Comparison of ENCODE assay signal across 26 cellular contexts in the genomic region with DNA sequence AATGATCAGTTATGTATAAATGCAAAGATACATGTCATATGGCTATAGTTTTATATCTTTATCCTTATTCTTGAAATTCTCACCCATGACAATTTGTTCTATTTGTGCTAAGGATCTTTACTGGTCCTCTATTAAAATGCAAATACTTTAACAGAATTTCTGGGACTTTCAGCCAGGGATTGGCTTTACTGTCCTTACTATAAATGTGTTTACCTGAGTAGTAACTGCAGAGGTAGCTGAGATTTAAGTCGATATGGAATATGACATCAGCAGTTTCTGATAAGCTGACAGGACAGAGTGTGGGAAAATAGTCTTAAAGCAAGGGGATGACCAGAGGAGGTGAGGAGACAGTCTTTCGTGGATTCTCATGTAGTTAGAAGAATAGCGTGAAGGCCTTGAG.
"Had no signal": no experiment of that assay in that cellular context is flagged by ENCODE, and none has a peak within 500 bp of the region (broad histone marks: within the 10 kb centered on the region; RNA-seq: fewer than 3 reads in every experiment).

No MANE protein-coding gene starts in this region.

- H3K4me2 ChIP-seq: PC-9 had no signal

- H3K4me1 ChIP-seq: SJCRH30 had no signal

- ATAC-seq: Panc1, Right ventricle myocardium inferior, SK-N-SH treated with all-trans-retinoic acid at 6 μM for 48 hours had no signal

- DNase-seq: Kasumi-1, MM.1S, MV-4-11, NCI-H1092, NCI-H1417 treated with DMSO at 0.1 percent for 48 hours, NCI-H1436 treated with DMSO at 0.1 percent for 48 hours, NCI-H1694 treated with DMSO at 0.1 percent for 48 hours, NCI-H187 treated with DMSO at 0.1 percent for 48 hours, NCI-H2029, NCI-H2081, NCI-H2171 treated with DMSO at 0.1 percent for 48 hours, NCI-H2227 treated with DMSO at 0.1 percent for 48 hours, NCI-H446, NCI-H510A treated with DMSO at 0.1 percent for 48 hours, NCI-H524 treated with DMSO at 0.1 percent for 48 hours, NCI-H774, PC-9, SHP77, SIG-M5, SJCRH30 had no signal

- H3K27me3 ChIP-seq: SJCRH30 had no signal

- H3K27ac ChIP-seq: PC-9, RWPE1, SJCRH30, SK-N-MC had no signal

- H3K9me3 ChIP-seq: SJCRH30 had no signal

- H3K36me3 ChIP-seq: SJCRH30 had no signal

- FAIRE-seq: RCC 7860 had no signal

- H3K4me3 ChIP-seq: PC-9, SJCRH30, SK-N-MC had no signal
